Comparison of ENCODE assay signal across 12 cellular contexts in the genomic region with DNA sequence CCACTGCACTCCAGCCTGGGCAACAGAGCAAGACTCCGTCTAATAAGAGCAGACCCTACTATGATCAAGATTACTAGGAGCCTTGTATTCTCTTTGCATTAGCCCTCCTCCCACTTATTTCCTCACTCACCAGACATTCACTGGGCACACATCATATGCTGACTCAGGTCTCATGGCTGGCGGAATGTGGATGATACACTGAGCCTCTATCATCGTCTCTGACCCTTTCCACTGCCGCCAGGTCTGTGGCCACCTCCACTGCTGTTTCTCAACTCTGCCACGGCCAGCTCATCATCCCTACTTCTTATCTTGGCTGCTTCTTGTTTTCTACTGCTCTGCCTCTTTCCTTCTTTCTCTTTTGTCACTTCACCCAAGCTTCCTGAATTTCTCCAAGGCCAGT.
DNase-seq lines count a peak whose midpoint lies in the region; ATAC-seq, FAIRE-seq and TF ChIP-seq lines count a peak whose summit lies in the region.
"Had no signal": no experiment of that assay in that cellular context is flagged by ENCODE, and none has a peak within 500 bp of the region (broad histone marks: within the 10 kb centered on the region; RNA-seq: fewer than 3 reads in every experiment).

No MANE protein-coding gene starts in this region.

- H3K9me3 ChIP-seq in HepG2 (ENCODE audit: low read length), result no peaks in the 10 kb centered on the region
- no peaks in the 10 kb centered on the region for H3K9me3 ChIP-seq in right lobe of liver
- H3K9me3 ChIP-seq in HAP-1, result no peaks in the 10 kb centered on the region
- no peaks in the 10 kb centered on the region for H3K9me3 ChIP-seq in endodermal cell (ENCODE audit: control insufficient read depth, low read length)
- H3K9me3 ChIP-seq: BLaER1 treated with 17β-estradiol and CSF1 and Interleukin-3, amounts not matched to agents 10 nM and 100 nM; upper lobe of right lung had no signal

- intact Hi-C loops in HepG2 (cut with micrococcal nuclease; ENCODE audit: unreplicated experiment) (no loop called here), right lobe of liver (cut with DNase I) (no loop called here), activated B cell treated with CpG ODN at 0.5 μM for 24 hours (cut with micrococcal nuclease) (no loop called here)

- no peaks in the 10 kb centered on the region; a peak in 1 of 5 replicates for H3K27me3 ChIP-seq in HepG2 (ENCODE audit: control insufficient read depth in 1 of 2, insufficient read depth in 2 of 2, low read length in 2 of 2)
- H3K27me3 ChIP-seq in right lobe of liver, result no peaks in the 10 kb centered on the region
- H3K27me3 ChIP-seq in HAP-1 (ENCODE audit: low read depth), result no peaks in the 10 kb centered on the region
- H3K27me3 ChIP-seq in endodermal cell (ENCODE audit: control insufficient read depth, insufficient read depth, low read length, poor library complexity, severe bottlenecking), result no peaks in the 10 kb centered on the region
- H3K27me3 ChIP-seq: BLaER1 treated with 17β-estradiol and CSF1 and Interleukin-3, amounts not matched to agents 10 nM and 100 nM; upper lobe of right lung had no signal

- H4K20me1 ChIP-seq in HepG2 (ENCODE audit: insufficient read depth, low read length), result no peaks in the 10 kb centered on the region

- H3K36me3 ChIP-seq in HepG2 (replicated peaks in 1 of 2; ENCODE audit: control insufficient read depth in 1 of 2, insufficient read depth in 2 of 2, low read length in 2 of 2) (no peaks in the 10 kb centered on the region), right lobe of liver (no peaks in the 10 kb centered on the region), HAP-1 (replicated peaks) (no peaks in the 10 kb centered on the region), endodermal cell (ENCODE audit: control insufficient read depth, insufficient read depth, low read length) (no peaks in the 10 kb centered on the region)
- H3K36me3 ChIP-seq: upper lobe of right lung had no signal

- TF ChIP-seq POLR2A in HepG2 (IDR thresholded peaks at IDR 0.05; ENCODE audit: insufficient read depth in 1 of 2, low read depth in 2 of 2, low read length in 2 of 2) (no peak), right lobe of liver (IDR thresholded peaks at IDR 0.05) (no peak)

- no peak overlapping the region for H2AFZ ChIP-seq in HepG2 (ENCODE audit: low read length)

- ATAC-seq in HepG2, result no peak
- ATAC-seq in right lobe of liver, result no peak
- ATAC-seq in activated B cell treated with CpG ODN at 0.5 μM for 24 hours (ENCODE audit: low read depth), result no peak
- no peak for ATAC-seq in HG02763 (IDR thresholded peaks at IDR 0.05; ENCODE audit: unreplicated experiment)
- ATAC-seq: upper lobe of right lung had no signal

- H3K9me3 Mint-ChIP-seq in activated B cell treated with CpG ODN at 0.5 μM for 24 hours, result no peaks in the 10 kb centered on the region
- H3K9me3 Mint-ChIP-seq in glutamatergic neuron (ENCODE audit: unreplicated experiment), result peaks cover 16% of the 10 kb centered on the region
- no peaks in the 10 kb centered on the region for H3K9me3 Mint-ChIP-seq in endodermal cell

- no peak overlapping the region for H3K4me2 ChIP-seq in HepG2 (ENCODE audit: low read depth, low read length)

- in situ Hi-C loops in HepG2 (cut with HindIII; ENCODE audit: extremely low pct_ligation_motif_present, low pct_unique_long_range_greater_than_20kb), result no loop called here
- in situ Hi-C loops in HAP-1 (cut with MboI; ENCODE audit: low sequenced_read_pairs), result no loop called here

- H3K27ac Mint-ChIP-seq in activated B cell treated with CpG ODN at 0.5 μM for 24 hours (peak overlapping the region; percentile 33), glutamatergic neuron (ENCODE audit: unreplicated experiment) (peak overlapping the region; percentile 1), endodermal cell (no peak overlapping the region)

- H3K4me3 Mint-ChIP-seq in activated B cell treated with CpG ODN at 0.5 μM for 24 hours (no peak overlapping the region), glutamatergic neuron (ENCODE audit: unreplicated experiment) (peak overlapping the region; percentile 26), endodermal cell (no peak overlapping the region)

- FAIRE-seq in HepG2 (lab: Jason Lieb, UNC), result no peak

- CTCF ChIA-PET in HepG2 (lab: Yijun Ruan, JAX; ENCODE audit: low intra/inter-chr PET ratio, low total read pairs), result no interaction called here
- CTCF ChIA-PET in activated B cell treated with CpG ODN at 0.5 μM for 24 hours (lab: Charles Lee), result no interaction called here

- no peak overlapping the region for H3K9ac ChIP-seq in HepG2 (ENCODE audit: insufficient read depth, low read depth, low read length)
- H3K9ac ChIP-seq in endodermal cell (ENCODE audit: extremely low read depth, low read length, poor library complexity, severe bottlenecking), result no peak overlapping the region
- H3K9ac ChIP-seq: BLaER1 treated with 17β-estradiol and CSF1 and Interleukin-3, amounts not matched to agents 10 nM and 100 nM had no signal

- WGBS in HepG2 (ENCODE audit: low lambda C conversion rate), result 0% methylated on average over 5 of the region's 5 CpGs
- WGBS in right lobe of liver (ENCODE audit: insufficient coverage, low coverage, low lambda C conversion rate, missing lambda C conversion rate), result 75% methylated on average over 4 of the region's 5 CpGs
- 92 to 93% methylated on average over 5 of the region's 5 CpGs for WGBS in endodermal cell (ENCODE audit: insufficient coverage in 1 of 2, insufficient read length in 1 of 2), 2 experiments

- POLR2A ChIA-PET in HepG2 (lab: Yijun Ruan, JAX) (no interaction called here), activated B cell treated with CpG ODN at 0.5 μM for 24 hours (lab: Charles Lee) (interaction anchor here (1.0 to 1.4 kb wide), 3 partner anchors 9 to 52 kb away, joined by 3 to 5 read pairs (median 3); no protein-coding TSS in a partner anchor)

- H3K4me3 ChIP-seq in HepG2 (replicated peaks in 1 of 3; ENCODE audit: insufficient read depth in 1 of 3, low read depth in 2 of 3, low read length in 3 of 3) (no peak overlapping the region), right lobe of liver (no peak overlapping the region), HAP-1 (no peak overlapping the region), endodermal cell (ENCODE audit: low read length) (no peak overlapping the region)
- H3K4me3 ChIP-seq: BLaER1 treated with 17β-estradiol and CSF1 and Interleukin-3, amounts not matched to agents 10 nM and 100 nM; upper lobe of right lung had no signal

- no peak for TF ChIP-seq RAD21 in HepG2 (CRISPR knock-in tag; IDR thresholded peaks at IDR 0.05)

- H3K79me2 ChIP-seq in HepG2 (ENCODE audit: insufficient read depth, low read length), result no peaks in the 10 kb centered on the region

- H3K27ac ChIP-seq in HepG2 (ENCODE audit: extremely low read length, insufficient read depth, low read length) (no peak overlapping the region), right lobe of liver (no peak overlapping the region), endodermal cell (ENCODE audit: low read depth, low read length) (no peak overlapping the region)
- H3K27ac ChIP-seq: upper lobe of right lung had no signal

- BruUV-seq in HepG2 (replicated peaks; lab: Mats Ljungman, UMichigan), result no TSS peak

- H3K4me1 ChIP-seq in HepG2 (ENCODE audit: insufficient read depth, low read length) (no peaks in the 10 kb centered on the region), right lobe of liver (peaks cover 0 to 5% (median 0%) of the 10 kb centered on the region in 4 donors), HAP-1 (no peaks in the 10 kb centered on the region), endodermal cell (ENCODE audit: control insufficient read depth, insufficient read depth, low read length) (no peaks in the 10 kb centered on the region)
- H3K4me1 ChIP-seq: upper lobe of right lung had no signal

- peaks cover 85% of the 10 kb centered on the region for H3K4me1 Mint-ChIP-seq in activated B cell treated with CpG ODN at 0.5 μM for 24 hours
- H3K4me1 Mint-ChIP-seq in glutamatergic neuron (ENCODE audit: low read depth, unreplicated experiment), result peaks cover 35% of the 10 kb centered on the region
- H3K4me1 Mint-ChIP-seq in endodermal cell, result no peaks in the 10 kb centered on the region

- TF ChIP-seq CTCF in HepG2 (CRISPR knock-in tag; IDR thresholded peaks at IDR 0.05) (no peak), right lobe of liver (IDR thresholded peaks at IDR 0.05) (no peak), activated B cell treated with CpG ODN at 0.5 μM for 24 hours (IDR thresholded peaks at IDR 0.05) (no peak), glutamatergic neuron (IDR thresholded peaks at IDR 0.05; ENCODE audit: partially characterized antibody, unreplicated experiment) (no peak), endodermal cell (conservative IDR thresholded peaks at IDR 0.05) (no peak)

- H3K36me3 Mint-ChIP-seq in activated B cell treated with CpG ODN at 0.5 μM for 24 hours (ENCODE audit: low read depth) (peaks cover 43% of the 10 kb centered on the region), glutamatergic neuron (ENCODE audit: unreplicated experiment) (no peaks in the 10 kb centered on the region), endodermal cell (ENCODE audit: low read depth) (no peaks in the 10 kb centered on the region)

- no peak for DNase-seq in HepG2 (ENCODE audit: low spot score)
- no peak for DNase-seq in right lobe of liver
- no peak for DNase-seq in activated B cell treated with CpG ODN at 0.5 μM for 24 hours
- DNase-seq in glutamatergic neuron, result no peak
- DNase-seq in HAP-1 (ENCODE audit: low spot score in 2 of 2), result no peak
- DNase-seq in endodermal cell, result no peak
- DNase-seq in NCI-H82 (lab: John Stamatoyannopoulos, UW), result no peak
- DNase-seq: dermis blood vessel endothelial cell, NCI-H446, upper lobe of right lung had no signal

- TF ChIP-seq EP300 in HepG2 (IDR thresholded peaks at IDR 0.05; ENCODE audit: low read depth in 2 of 2, low read length in 2 of 2), result no peak
- TF ChIP-seq EP300 in HepG2 (CRISPR knock-in tag; IDR thresholded peaks at IDR 0.05; ENCODE audit: borderline replicate concordance), result no peak

- H3K27me3 Mint-ChIP-seq in activated B cell treated with CpG ODN at 0.5 μM for 24 hours (no peaks in the 10 kb centered on the region), glutamatergic neuron (ENCODE audit: unreplicated experiment) (no peaks in the 10 kb centered on the region), endodermal cell (ENCODE audit: insufficient read depth) (no peaks in the 10 kb centered on the region)

TF ChIP-seq in HepG2, 621 proteins besides CTCF, POLR2A, EP300 and RAD21:
- TF ChIP-seq BRCA1 (CRISPR knock-in tag; IDR thresholded peaks at IDR 0.05), result no peak
- no peak for TF ChIP-seq HIVEP1 (CRISPR knock-in tag; IDR thresholded peaks at IDR 0.05)
- peak; percentile 27; the same call in 1 of the 2 replicates for TF ChIP-seq MAFF (IDR thresholded peaks at IDR 0.05; ENCODE audit: low read depth, low read length)
- TF ChIP-seq SOX13 (IDR thresholded peaks at IDR 0.05), result no peak
- no peak for TF ChIP-seq SOX13 (CRISPR knock-in tag; conservative IDR thresholded peaks at IDR 0.05 in 1 of 2, IDR thresholded peaks at IDR 0.05 in 1 of 2)
- TF ChIP-seq MAFK (conservative IDR thresholded peaks at IDR 0.05 in 1 of 2, IDR thresholded peaks at IDR 0.05 in 1 of 2; ENCODE audit: low read length in 2 of 2), result peak; percentile 54 to 59
- no peak for TF ChIP-seq MTA1 (CRISPR knock-in tag; IDR thresholded peaks at IDR 0.05; ENCODE audit: borderline replicate concordance)
- TF ChIP-seq ZNF224 (CRISPR knock-in tag; IDR thresholded peaks at IDR 0.05), result no peak
